ENCODE assay signal across 8 cellular contexts in the genomic region with DNA sequence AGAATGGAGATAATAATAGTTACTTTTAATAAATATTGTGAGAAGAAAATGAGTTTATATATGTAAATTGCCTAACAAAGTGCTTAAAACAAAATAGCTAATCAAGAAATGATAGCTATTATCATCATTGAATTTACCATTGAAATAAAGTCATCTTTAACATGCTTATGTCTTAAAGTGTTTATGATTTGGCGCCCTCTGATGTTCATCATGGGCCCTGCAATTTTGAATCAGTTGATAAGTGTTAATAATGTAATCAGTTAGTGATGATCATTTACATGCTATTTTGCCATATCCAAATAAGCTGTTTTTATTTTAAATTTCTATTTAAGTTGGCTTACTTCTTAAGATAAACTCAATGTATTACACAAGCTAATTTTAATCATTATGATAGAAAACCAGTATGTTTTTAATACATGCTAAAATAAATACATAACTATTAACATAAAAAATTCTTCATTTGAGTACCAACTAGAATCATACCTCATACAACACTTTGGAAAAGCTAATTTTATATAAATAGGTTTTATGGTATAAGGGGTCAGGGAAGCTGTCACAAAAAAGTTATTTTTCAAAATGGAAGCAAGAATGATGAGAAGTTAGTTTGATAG. TPM values are rescaled to one million over a fixed set of nuclear protein-coding genes. Genes with fewer than 3 reads are reported as not detected.
DNase-seq lines count a peak whose midpoint lies in the region; ATAC-seq and TF ChIP-seq lines count a peak whose summit lies in the region.

No MANE protein-coding gene starts in this region.

- no peaks in the 10 kb centered on the region for H3K4me1 ChIP-seq in HCT116 (ENCODE audit: control insufficient read depth in 1 of 2, insufficient read depth in 2 of 2, low read length in 2 of 2)
- no peaks in the 10 kb centered on the region for H3K4me1 ChIP-seq in psoas muscle

- H3K9me2 ChIP-seq in HCT116 (ENCODE audit: insufficient read depth), result no peaks in the 10 kb centered on the region

- H3K9me3 ChIP-seq in HCT116 (ENCODE audit: control insufficient read depth in 1 of 2, insufficient read depth in 1 of 2, low read depth in 1 of 2, low read length in 2 of 2) (peaks cover 5 to 9% of the 10 kb centered on the region in 2 experiments; a peak in 2 of 4 replicates), psoas muscle (peaks cover 27% of the 10 kb centered on the region)

- H3K4me2 ChIP-seq in HCT116 (ENCODE audit: low read length), result no peak overlapping the region

- intact Hi-C loops in HCT116 (cut with micrococcal nuclease) (loop anchor here (1.0 kb wide), 1 partner anchor 244 kb away; no protein-coding TSS in a partner anchor), psoas muscle (cut with DNase I) (loop anchor here (5.0 to 10.0 kb wide), 3 partner anchors 150 to 242 kb away; partner anchors contain the start of gene RNF217 (in 2 of the 2))

- no peak for TF ChIP-seq POLR2A in HCT116 (IDR thresholded peaks at IDR 0.05; ENCODE audit: borderline replicate concordance, extremely low read depth, insufficient read depth, insufficient read length)

- POLR2A ChIA-PET in HCT116 (lab: Charles Lee), result interaction anchor here (0.6 to 1.3 kb wide), 3 partner anchors 41 to 244 kb away, joined by 3 to 8 read pairs (median 3); no protein-coding TSS in a partner anchor
- POLR2A ChIA-PET in activated CD4-positive, alpha-beta memory T cell treated with anti-CD3 and anti-CD28 coated beads, Interleukin-2, amount 10 ng/mL, durations not matched to agents 7 days and 5 days (lab: Charles Lee), result no interaction called here

- no TSS peak for BruUV-seq in HCT116 (replicated peaks; lab: Mats Ljungman, UMichigan)

- H3K36me3 ChIP-seq in HCT116 (ENCODE audit: control insufficient read depth in 1 of 2, insufficient read depth in 2 of 2, low read length in 2 of 2), result no peaks in the 10 kb centered on the region
- no peaks in the 10 kb centered on the region for H3K36me3 ChIP-seq in psoas muscle (ENCODE audit: insufficient read depth in 1 of 2, low read depth in 1 of 2)

- CTCF ChIA-PET in HCT116 (lab: Charles Lee), result interaction anchor here (0.6 to 3.9 kb wide), 15 partner anchors 9 to 260 kb away, joined by 3 to 60 read pairs (median 4); partner anchors contain the start of genes HDDC2, RNF217 and TPD52L1
- CTCF ChIA-PET in activated CD4-positive, alpha-beta memory T cell treated with anti-CD3 and anti-CD28 coated beads, Interleukin-2, amount 10 ng/mL, durations not matched to agents 7 days and 5 days (lab: Charles Lee), result interaction anchor here (0.7 to 2.6 kb wide), 16 partner anchors 8 to 1313 kb away, joined by 3 to 12 read pairs (median 4); partner anchors contain the start of gene TPD52L1

- H3K79me2 ChIP-seq in HCT116 (ENCODE audit: insufficient read depth, low read length), result no peaks in the 10 kb centered on the region

- no peak overlapping the region for H2AFZ ChIP-seq in HCT116 (ENCODE audit: low read depth, low read length, poor library complexity, severe bottlenecking)

- peak; percentile 68 to 82 (median 76) for TF ChIP-seq CTCF in HCT116 (IDR thresholded peaks at IDR 0.05 in 2 of 3, conservative IDR thresholded peaks at IDR 0.05 in 1 of 3; ENCODE audit: borderline replicate concordance in 1 of 3, insufficient read depth in 1 of 3, low read depth in 2 of 3, low read length in 2 of 3)
- TF ChIP-seq CTCF in foreskin fibroblast (IDR thresholded peaks at IDR 0.05; ENCODE audit: low read depth, low read length), result peak; percentile 71
- peak; percentile 92 for TF ChIP-seq CTCF in psoas muscle (IDR thresholded peaks at IDR 0.05)

- peak; percentile 89 for TF ChIP-seq RAD21 in HCT116 (IDR thresholded peaks at IDR 0.05; ENCODE audit: low read depth)

- peaks cover 13% of the 10 kb centered on the region for H3K36me3 Mint-ChIP-seq in activated CD4-positive, alpha-beta memory T cell treated with anti-CD3 and anti-CD28 coated beads, Interleukin-2, amount 10 ng/mL, durations not matched to agents 7 days and 5 days (ENCODE audit: low read depth)

- 0 to 3% (median 2%) methylated on average over 1 of the region's 1 CpG for WGBS in psoas muscle, 3 donors

- no peak overlapping the region for H3K9ac ChIP-seq in HCT116 (ENCODE audit: low read length)

- ATAC-seq in HCT116 (no peak), psoas muscle (peak in 2 of 4 donors; percentile 61 to 79), HG02970 (IDR thresholded peaks at IDR 0.05; ENCODE audit: low FRiP score, unreplicated experiment) (no peak), GM18870 (IDR thresholded peaks at IDR 0.05; ENCODE audit: unreplicated experiment) (no peak)

- peaks cover 3% of the 10 kb centered on the region for H3K27me3 Mint-ChIP-seq in activated CD4-positive, alpha-beta memory T cell treated with anti-CD3 and anti-CD28 coated beads, Interleukin-2, amount 10 ng/mL, durations not matched to agents 7 days and 5 days

- peaks cover 32% of the 10 kb centered on the region for H3K9me3 Mint-ChIP-seq in activated CD4-positive, alpha-beta memory T cell treated with anti-CD3 and anti-CD28 coated beads, Interleukin-2, amount 10 ng/mL, durations not matched to agents 7 days and 5 days

- no peak overlapping the region for H3K4me3 Mint-ChIP-seq in activated CD4-positive, alpha-beta memory T cell treated with anti-CD3 and anti-CD28 coated beads, Interleukin-2, amount 10 ng/mL, durations not matched to agents 7 days and 5 days

- no peak overlapping the region for H3K27ac Mint-ChIP-seq in activated CD4-positive, alpha-beta memory T cell treated with anti-CD3 and anti-CD28 coated beads, Interleukin-2, amount 10 ng/mL, durations not matched to agents 7 days and 5 days

- H3K4me3 ChIP-seq in HCT116 (replicated peaks in 1 of 2; ENCODE audit: low read depth in 1 of 2, low read length in 2 of 2) (no peak overlapping the region), foreskin fibroblast (ENCODE audit: low read depth in 1 of 2, low read length in 2 of 2) (no peak overlapping the region), psoas muscle (no peak overlapping the region)

- no peak overlapping the region for H3K27ac ChIP-seq in HCT116 (ENCODE audit: low read depth, low read length)
- no peak overlapping the region for H3K27ac ChIP-seq in psoas muscle

- DNase-seq in DMS114 treated with DMSO at 0.1 percent for 48 hours (lab: John Stamatoyannopoulos, UW; ENCODE audit: unreplicated experiment), result peak; percentile 11
- DNase-seq in HCT116 (ENCODE audit: low read depth, low spot score), result peak; percentile 55
- DNase-seq in NCI-H2171 treated with DMSO at 0.1 percent for 48 hours (lab: John Stamatoyannopoulos, UW), result peak; percentile 40
- DNase-seq in activated CD4-positive, alpha-beta memory T cell treated with anti-CD3 and anti-CD28 coated beads, Interleukin-2, amount 10 ng/mL, durations not matched to agents 7 days and 5 days, result peak; percentile 53
- peak in 1 of 2 donors; percentile 73 for DNase-seq in foreskin fibroblast
- DNase-seq in psoas muscle, result peak in 1 of 2 donors; percentile 19

- no peaks in the 10 kb centered on the region for H4K20me1 ChIP-seq in HCT116 (ENCODE audit: insufficient read depth)

- no peaks in the 10 kb centered on the region for H3K27me3 ChIP-seq in HCT116 (ENCODE audit: insufficient read depth, low read length)
- no peaks in the 10 kb centered on the region for H3K27me3 ChIP-seq in psoas muscle (ENCODE audit: insufficient read depth in 3 of 3, low read length in 2 of 3)

- RAD21 ChIA-PET in HCT116 (lab: Charles Lee; ENCODE audit: low non-redundant PET in 1 of 2, low total read pairs in 2 of 2, uncharacterized antibody in 2 of 2, unreplicated experiment in 2 of 2), result interaction anchor here (1.0 to 1.6 kb wide), 4 partner anchors 151 to 244 kb away, joined by 3 to 10 read pairs (median 9); no protein-coding TSS in a partner anchor

- H3K4me1 Mint-ChIP-seq in activated CD4-positive, alpha-beta memory T cell treated with anti-CD3 and anti-CD28 coated beads, Interleukin-2, amount 10 ng/mL, durations not matched to agents 7 days and 5 days, result no peaks in the 10 kb centered on the region

TF ChIP-seq in HCT116, 20 proteins besides CTCF, POLR2A, EP300 and RAD21 (continues in another document):
- no peak for TF ChIP-seq JUND (IDR thresholded peaks at IDR 0.05)
- TF ChIP-seq MAX (IDR thresholded peaks at IDR 0.05), result no peak
- TF ChIP-seq ELF1 (IDR thresholded peaks at IDR 0.05; ENCODE audit: borderline replicate concordance, low read depth), result no peak
- TF ChIP-seq REST (IDR thresholded peaks at IDR 0.05; ENCODE audit: low read depth), result no peak
- TF ChIP-seq SP1 (IDR thresholded peaks at IDR 0.05; ENCODE audit: low read depth), result no peak

RNA-seq across cellular contexts. Expression of gene TPD52L1, which starts 39.2 kb away (rescaled TPM):
- 64.1 TPM for total RNA-seq in HCT116 (2021; ENCODE audit: unreplicated experiment)
- polyA plus RNA-seq in HCT116 (2012), result 86.8 and 90.6 TPM in 2 replicates
- not detected for total RNA-seq in activated CD4-positive, alpha-beta memory T cell treated with anti-CD3 and anti-CD28 coated beads, Interleukin-2, amount 10 ng/mL, durations not matched to agents 7 days and 5 days
- 100 to 1,000 TPM; 106 to 150 (median 136) TPM for total RNA-seq in psoas muscle
- polyA plus RNA-seq in psoas muscle, result 10 to 100 TPM; 51.8 to 98.6 (median 67.4) TPM

Comparison
In these comparisons a context has a peak if more than half of its experiments do, and no peak if none do; other contexts are left out.
1. RNA of gene TPD52L1, which starts 39.2 kb away (total RNA-seq): 106 to 150 TPM in psoas muscle and 64.1 TPM in HCT116 (single experiment); not detected in activated CD4-positive, alpha-beta memory T cell treated with anti-CD3 and anti-CD28 coated beads, Interleukin-2, amount 10 ng/mL, durations not matched to agents 7 days and 5 days; every median in the first group is over 10 times any median in the second.
2. Peak in every context shown above with its lines, with median percentiles within 50 percentile points of each other: CTCF ChIP-seq.